Comparison of ENCODE assay signal across 11 cellular contexts in the genomic region with DNA sequence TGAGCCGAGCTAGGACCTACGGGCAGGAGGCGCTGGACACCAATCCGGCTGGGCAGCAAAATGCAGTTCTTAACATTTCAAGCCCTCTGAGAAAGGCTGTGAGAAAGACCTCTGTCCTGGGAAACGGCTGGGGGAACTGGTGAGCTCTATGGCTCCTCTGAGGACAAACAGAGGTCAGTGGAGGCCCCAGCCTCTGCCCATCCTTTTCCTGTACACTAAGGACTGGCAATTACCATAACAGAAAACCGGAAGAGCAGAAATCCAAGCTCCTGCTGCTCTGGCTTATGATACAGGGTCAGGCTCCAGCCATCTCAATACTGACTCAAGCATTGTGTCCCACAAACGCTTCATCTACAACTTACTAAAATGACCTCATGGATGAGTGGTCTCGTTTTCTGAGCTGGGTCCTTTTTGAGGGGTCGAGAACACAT. TPM values are rescaled to one million over a fixed set of nuclear protein-coding genes. Genes with fewer than 3 reads are reported as not detected.
DNase-seq lines count a peak whose midpoint lies in the region; ATAC-seq and TF ChIP-seq lines count a peak whose summit lies in the region.
"Had no signal": no experiment of that assay in that cellular context is flagged by ENCODE, and none has a peak within 500 bp of the region (broad histone marks: within the 10 kb centered on the region; RNA-seq: fewer than 3 reads in every experiment).

No MANE protein-coding gene starts in this region.

- H3K4me3 Mint-ChIP-seq in MCF 10A (ENCODE audit: unreplicated experiment) (peak overlapping the region; percentile 7), T-cell (peak overlapping the region; percentile 53 to 73 (median 62))

- H3K9me3 Mint-ChIP-seq in MCF 10A (ENCODE audit: unreplicated experiment) = no peaks in the 10 kb centered on the region
- no peaks in the 10 kb centered on the region for H3K9me3 Mint-ChIP-seq in T-cell

- H3K4me3 ChIP-seq in breast epithelium (no peak overlapping the region), iPS-18a (ENCODE audit: low read length) (peak overlapping the region; percentile 69), subcutaneous abdominal adipose tissue (ENCODE audit: low read depth in 1 of 5, low read length in 5 of 5) (no peak overlapping the region), prostate gland (no peak overlapping the region)
- H3K4me3 ChIP-seq: Peyer's patch, psoas muscle had no signal

- H3K4me1 Mint-ChIP-seq in MCF 10A (ENCODE audit: insufficient read depth, unreplicated experiment) (no peaks in the 10 kb centered on the region), T-cell (peaks cover 0 to 24% (median 17%) of the 10 kb centered on the region in 3 donors)

- H3K9me3 ChIP-seq in breast epithelium (no peaks in the 10 kb centered on the region), iPS-18a (ENCODE audit: control insufficient read depth, low read depth, low read length) (no peaks in the 10 kb centered on the region), subcutaneous abdominal adipose tissue (ENCODE audit: control insufficient read depth in 5 of 5, low read length in 5 of 5) (no peaks in the 10 kb centered on the region), prostate gland (no peaks in the 10 kb centered on the region)
- H3K9me3 ChIP-seq: Peyer's patch, psoas muscle had no signal

- POLR2A ChIA-PET in MCF 10A (lab: Yijun Ruan, JAX) (no interaction called here), T-cell (lab: Charles Lee) (no interaction called here)

- TF ChIP-seq CTCF in MCF 10A (IDR thresholded peaks at IDR 0.05; ENCODE audit: unreplicated experiment) = no peak
- no peak for TF ChIP-seq CTCF in breast epithelium (IDR thresholded peaks at IDR 0.05)
- no peak for TF ChIP-seq CTCF in prostate gland (IDR thresholded peaks at IDR 0.05)

- CTCF ChIA-PET in MCF 10A (lab: Yijun Ruan, JAX) (interaction anchor here (0.6 kb wide), 2 partner anchors 11 to 388 kb away, joined by 3 read pairs; no protein-coding TSS in a partner anchor), T-cell (lab: Charles Lee) (interaction anchor here in 1 of 2 donors (0.5 kb wide), 1 partner anchor 926 kb away, joined by 3 read pairs; no protein-coding TSS in a partner anchor)

- no peaks in the 10 kb centered on the region for H3K36me3 Mint-ChIP-seq in MCF 10A (ENCODE audit: insufficient read depth, unreplicated experiment)
- H3K36me3 Mint-ChIP-seq in T-cell = peaks cover 19% of the 10 kb centered on the region

- TF ChIP-seq POLR2A in breast epithelium (IDR thresholded peaks at IDR 0.05) = no peak
- no peak for TF ChIP-seq POLR2A in prostate gland (IDR thresholded peaks at IDR 0.05)

- no peak for DNase-seq in MCF 10A (ENCODE audit: unreplicated experiment)
- DNase-seq in breast epithelium (ENCODE audit: low spot score in 2 of 2) = no peak
- DNase-seq in T-cell = no peak
- DNase-seq in prostate gland (ENCODE audit: low spot score) = no peak
- DNase-seq in kidney glomerular epithelial cell (lab: John Stamatoyannopoulos, UW) = no peak
- DNase-seq: NCI-H187, Peyer's patch, psoas muscle had no signal

- no peak overlapping the region for H3K27ac Mint-ChIP-seq in MCF 10A (ENCODE audit: low read depth, unreplicated experiment)
- H3K27ac Mint-ChIP-seq in T-cell = peak overlapping the region in 1 of 2 donors; percentile 73

- H3K4me1 ChIP-seq in breast epithelium (no peaks in the 10 kb centered on the region), iPS-18a (ENCODE audit: control insufficient read depth, low read depth, low read length) (peaks cover 19% of the 10 kb centered on the region), subcutaneous abdominal adipose tissue (ENCODE audit: control insufficient read depth in 5 of 5, insufficient read depth in 5 of 5, low read length in 5 of 5) (peaks cover 4 to 21% (median 16%) of the 10 kb centered on the region in 5 donors), prostate gland (replicated peaks) (no peaks in the 10 kb centered on the region)
- H3K4me1 ChIP-seq: psoas muscle had no signal

- WGBS in prostate gland = 89% methylated on average over 9 of the region's 9 CpGs

- BruUV-seq in MCF 10A (replicated peaks; lab: Mats Ljungman, UMichigan) = TSS peak; percentile 45

- no peaks in the 10 kb centered on the region for H3K27me3 ChIP-seq in breast epithelium
- no peaks in the 10 kb centered on the region for H3K27me3 ChIP-seq in iPS-18a (ENCODE audit: control insufficient read depth, insufficient read depth, low read length)
- H3K27me3 ChIP-seq in subcutaneous abdominal adipose tissue (ENCODE audit: control insufficient read depth in 5 of 5, insufficient read depth in 4 of 5, low read length in 5 of 5) = no peaks in the 10 kb centered on the region
- no peaks in the 10 kb centered on the region for H3K27me3 ChIP-seq in prostate gland (replicated peaks; ENCODE audit: insufficient read depth)
- H3K27me3 ChIP-seq: Peyer's patch had no signal

- H3K27me3 Mint-ChIP-seq in MCF 10A (ENCODE audit: insufficient read depth, unreplicated experiment) (no peaks in the 10 kb centered on the region), T-cell (no peaks in the 10 kb centered on the region)

- ATAC-seq in T-cell (replicated peaks in 1 of 4) (no peak), HG03520 (IDR thresholded peaks at IDR 0.05; ENCODE audit: unreplicated experiment) (no peak)
- ATAC-seq: psoas muscle had no signal

- H3K36me3 ChIP-seq in breast epithelium (no peaks in the 10 kb centered on the region), iPS-18a (ENCODE audit: control insufficient read depth, low read depth, low read length) (peaks cover 31% of the 10 kb centered on the region), subcutaneous abdominal adipose tissue (ENCODE audit: control insufficient read depth in 5 of 5, insufficient read depth in 5 of 5, low read length in 5 of 5) (peaks cover 0 to 2% (median 2%) of the 10 kb centered on the region in 5 donors), prostate gland (no peaks in the 10 kb centered on the region)
- H3K36me3 ChIP-seq: Peyer's patch had no signal

- H3K27ac ChIP-seq in breast epithelium = peak overlapping the region in 1 of 2 donors; percentile 83
- H3K27ac ChIP-seq in iPS-18a (ENCODE audit: low read length) = no peak overlapping the region
- peak overlapping the region; percentile 23 for H3K27ac ChIP-seq in subcutaneous abdominal adipose tissue (ENCODE audit: low read depth, low read length)
- H3K27ac ChIP-seq in prostate gland = no peak overlapping the region
- H3K27ac ChIP-seq: Peyer's patch, psoas muscle had no signal

- peak overlapping the region; percentile 81 for H3K9ac ChIP-seq in iPS-18a (ENCODE audit: low read length)
- H3K9ac ChIP-seq in subcutaneous abdominal adipose tissue (ENCODE audit: low read length in 5 of 5) = no peak overlapping the region

- intact Hi-C loops in MCF 10A (cut with micrococcal nuclease) (no loop called here), breast epithelium (cut with DNase I; ENCODE audit: low total_unique reads) (no loop called here), prostate gland (cut with DNase I) (no loop called here)

RNA-seq across cellular contexts. Expression of gene TESMIN, which starts 2.2 kb away (rescaled TPM):
- total RNA-seq in MCF 10A (2022) (6.8 and 9.7 TPM in 2 replicates), breast epithelium (1 to 10 TPM in 2 of 3 donors, under 1 TPM in 1; 0.48 to 9.8 (median 6.9) TPM), T-cell (1 to 10 TPM; 6.1 to 9.1 (median 7.7) TPM), prostate gland (10 to 100 TPM; 20.6 to 24.5 TPM)
